1 cellular context compared by ENCODE assay signal in the genomic region with DNA sequence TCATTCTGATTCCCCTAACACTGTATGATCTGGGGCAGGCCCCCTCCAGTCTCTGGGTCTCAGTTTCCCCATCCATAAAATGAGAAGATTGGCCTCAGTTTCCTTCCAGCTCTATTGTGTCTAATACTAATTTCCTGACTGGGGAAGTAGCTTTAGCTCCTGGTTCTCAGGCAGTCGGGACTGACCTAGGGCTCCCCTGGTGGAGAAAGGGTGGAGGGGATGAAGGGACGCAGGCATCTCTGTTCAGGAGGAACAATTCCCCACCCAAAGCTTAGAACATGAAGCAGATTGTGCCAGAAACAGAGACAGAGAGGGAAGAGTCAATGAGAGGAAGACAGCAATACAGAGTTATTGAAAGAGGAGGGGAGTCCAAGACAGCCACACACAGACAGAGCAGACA.
TF ChIP-seq lines count a peak whose summit lies in the region.

No MANE protein-coding gene starts in this region.

TF ChIP-seq in WTC11, 78 proteins besides CTCF, POLR2A, EP300 and RAD21 (continued from another document):
- TF ChIP-seq ETV6 (CRISPR knock-in tag; IDR thresholded peaks at IDR 0.05) (no peak), SOX15 (CRISPR knock-in tag; IDR thresholded peaks at IDR 0.05) (no peak), FOXP1 (CRISPR knock-in tag; IDR thresholded peaks at IDR 0.05; ENCODE audit: borderline replicate concordance) (no peak), ESRRA (CRISPR knock-in tag; IDR thresholded peaks at IDR 0.05; ENCODE audit: borderline replicate concordance) (no peak), PRRX2 (CRISPR knock-in tag; IDR thresholded peaks at IDR 0.05) (no peak), ATF1 (CRISPR knock-in tag; IDR thresholded peaks at IDR 0.05) (no peak), NFATC4 (CRISPR knock-in tag; IDR thresholded peaks at IDR 0.05) (no peak), TCF7 (CRISPR knock-in tag; IDR thresholded peaks at IDR 0.05; ENCODE audit: low read depth) (no peak), SP1 (CRISPR knock-in tag; conservative IDR thresholded peaks at IDR 0.05) (no peak)
- TF ChIP-seq, protein P1, sequence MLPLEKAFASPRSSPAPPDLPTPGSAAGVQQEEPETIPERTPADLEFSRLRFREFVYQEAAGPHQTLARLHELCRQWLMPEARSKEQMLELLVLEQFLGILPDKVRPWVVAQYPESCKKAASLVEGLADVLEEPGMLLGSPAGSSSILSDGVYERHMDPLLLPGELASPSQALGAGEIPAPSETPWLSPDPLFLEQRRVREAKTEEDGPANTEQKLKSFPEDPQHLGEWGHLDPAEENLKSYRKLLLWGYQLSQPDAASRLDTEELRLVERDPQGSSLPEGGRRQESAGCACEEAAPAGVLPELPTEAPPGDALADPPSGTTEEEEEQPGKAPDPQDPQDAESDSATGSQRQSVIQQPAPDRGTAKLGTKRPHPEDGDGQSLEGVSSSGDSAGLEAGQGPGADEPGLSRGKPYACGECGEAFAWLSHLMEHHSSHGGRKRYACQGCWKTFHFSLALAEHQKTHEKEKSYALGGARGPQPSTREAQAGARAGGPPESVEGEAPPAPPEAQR (CRISPR knock-in tag; IDR thresholded peaks at IDR 0.05) = no peak
- TF ChIP-seq, protein P2, sequence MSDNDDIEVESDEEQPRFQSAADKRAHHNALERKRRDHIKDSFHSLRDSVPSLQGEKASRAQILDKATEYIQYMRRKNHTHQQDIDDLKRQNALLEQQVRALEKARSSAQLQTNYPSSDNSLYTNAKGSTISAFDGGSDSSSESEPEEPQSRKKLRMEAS (CRISPR knock-in tag; IDR thresholded peaks at IDR 0.05) = no peak
